In the genomic region with DNA sequence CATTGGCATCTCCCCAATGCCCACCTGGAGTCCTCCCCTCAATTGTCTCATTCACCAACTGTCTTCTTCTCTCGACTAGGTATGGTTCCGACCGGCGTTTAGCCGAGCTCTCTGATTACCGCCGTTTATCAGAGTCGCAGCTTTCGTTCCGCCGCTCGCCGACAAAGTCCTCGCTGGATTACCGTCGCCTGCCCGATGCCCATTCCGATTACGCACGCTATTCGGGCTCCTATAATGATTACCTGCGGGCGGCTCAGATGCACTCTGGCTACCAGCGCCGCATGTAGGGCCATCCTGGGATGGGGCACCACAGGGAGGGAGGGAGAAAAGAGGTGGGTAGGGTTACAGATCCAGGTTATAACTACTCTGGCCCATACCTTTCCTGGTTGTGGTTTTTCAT, we compare ENCODE assay signal across 17 cellular contexts. TPM values are rescaled to one million over a fixed set of nuclear protein-coding genes. Genes with fewer than 3 reads are reported as not detected.
"Had no signal": no experiment of that assay in that cellular context is flagged by ENCODE, and none has a peak within 500 bp of the region (broad histone marks: within the 10 kb centered on the region; RNA-seq: fewer than 3 reads in every experiment).

No MANE protein-coding gene starts in this region.

- H3K4me3 Mint-ChIP-seq: naive B cell; stimulated activated naive CD8-positive, alpha-beta T cell treated with anti-CD3 and anti-CD28 coated beads, Interleukin-15, Interleukin-2, amounts not matched to agents 100 ng/mL and 50 ng/mL, for 24 hours had no signal

- H3K9me3 ChIP-seq: esophagus squamous epithelium, neutrophil, right atrium auricular region, thoracic aorta, transverse colon had no signal

- H3K4me2 ChIP-seq: hepatocyte had no signal

- H2AFZ ChIP-seq: hepatocyte had no signal

- H3K27me3 Mint-ChIP-seq: naive B cell; stimulated activated naive CD8-positive, alpha-beta T cell treated with anti-CD3 and anti-CD28 coated beads, Interleukin-15, Interleukin-2, amounts not matched to agents 100 ng/mL and 50 ng/mL, for 24 hours had no signal

- ATAC-seq: left colon had no signal

- H3K27ac Mint-ChIP-seq: stimulated activated naive CD8-positive, alpha-beta T cell treated with anti-CD3 and anti-CD28 coated beads, Interleukin-15, Interleukin-2, amounts not matched to agents 100 ng/mL and 50 ng/mL, for 24 hours had no signal

- H3K4me3 ChIP-seq: esophagus squamous epithelium, hepatocyte, right atrium auricular region, thoracic aorta, transverse colon had no signal

- H3K27me3 ChIP-seq: esophagus squamous epithelium, hepatocyte, neutrophil, right atrium auricular region, transverse colon had no signal

- DNase-seq: caudate nucleus; effector memory CD4-positive, alpha-beta T cell; esophagus squamous epithelium; foreskin fibroblast; left colon; mesendoderm; naive B cell; small intestine; stimulated activated CD4-positive, alpha-beta T cell treated with anti-CD3 and anti-CD28 coated beads, Interleukin-12 subunit alpha, Interleukin-12 subunit beta, amount 100 ng/mL, for 4 hours; transverse colon had no signal

- H3K27ac ChIP-seq: hepatocyte, neutrophil, thoracic aorta had no signal

- H3K9me3 Mint-ChIP-seq: naive B cell; stimulated activated naive CD8-positive, alpha-beta T cell treated with anti-CD3 and anti-CD28 coated beads, Interleukin-15, Interleukin-2, amounts not matched to agents 100 ng/mL and 50 ng/mL, for 24 hours had no signal

RNA-seq across cellular contexts. Expression of a gene that starts 33.5 kb away (rescaled TPM):
- total RNA-seq: urinary bladder had no signal
- polyA plus RNA-seq: hepatocyte, neural cell had no signal
